ENCODE assay signal across 17 cellular contexts in the genomic region with DNA sequence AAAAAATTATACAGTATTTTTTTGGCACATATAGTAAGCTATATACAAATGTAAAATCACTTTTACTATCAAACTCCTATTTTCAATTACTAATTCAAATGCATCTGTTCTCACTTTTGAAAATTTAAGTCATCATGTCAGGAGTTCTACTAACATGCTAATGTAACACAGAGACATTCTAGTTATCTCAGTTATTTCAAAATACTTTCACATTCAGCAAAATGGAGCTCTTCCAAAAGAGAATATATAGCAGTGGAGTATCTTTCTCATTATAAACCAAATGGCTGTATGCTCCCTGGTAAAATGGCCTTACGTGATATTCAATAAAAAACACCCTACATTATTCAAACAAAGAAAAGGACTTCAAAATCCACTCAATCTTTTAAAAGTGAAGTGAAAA. TPM values are rescaled to one million over a fixed set of nuclear protein-coding genes. Genes with fewer than 3 reads are reported as not detected.
DNase-seq lines count a peak whose midpoint lies in the region; ATAC-seq, FAIRE-seq and TF ChIP-seq lines count a peak whose summit lies in the region.
"Had no signal": no experiment of that assay in that cellular context is flagged by ENCODE, and none has a peak within 500 bp of the region (broad histone marks: within the 10 kb centered on the region; RNA-seq: fewer than 3 reads in every experiment).

No MANE protein-coding gene starts in this region.

- WGBS in small intestine, 3 donors, result 100% methylated on average over 1 of the region's 1 CpG

- no peaks in the 10 kb centered on the region for H3K9me3 ChIP-seq in small intestine (ENCODE audit: control insufficient read depth, low read depth)
- H3K9me3 ChIP-seq: MG63 had no signal

- H3K36me3 ChIP-seq in small intestine (ENCODE audit: control insufficient read depth in 2 of 2, insufficient read depth in 2 of 2, low read length in 2 of 2), result peaks cover 2 to 13% of the 10 kb centered on the region in 2 donors

- FAIRE-seq in small intestine (lab: Jason Lieb, UNC), result peak; percentile 30
- FAIRE-seq: H54 had no signal

- H3K4me1 ChIP-seq in small intestine (ENCODE audit: control insufficient read depth in 2 of 2, insufficient read depth in 1 of 2, low read depth in 1 of 2, low read length in 1 of 2), result peaks cover 0 to 3% of the 10 kb centered on the region in 2 donors

- H3K4me3 Mint-ChIP-seq in chondrocyte (ENCODE audit: unreplicated experiment), result no peak overlapping the region

- H3K9me3 Mint-ChIP-seq in chondrocyte (ENCODE audit: low read depth), result no peaks in the 10 kb centered on the region

- peak overlapping the region; percentile 53 for H3K27ac Mint-ChIP-seq in chondrocyte (ENCODE audit: unreplicated experiment)

- H3K36me3 Mint-ChIP-seq in chondrocyte (ENCODE audit: low read depth), result peaks cover 10% of the 10 kb centered on the region

- H3K4me1 Mint-ChIP-seq in chondrocyte (ENCODE audit: low read depth), result peaks cover 32% of the 10 kb centered on the region

- no peaks in the 10 kb centered on the region for H3K27me3 Mint-ChIP-seq in chondrocyte (ENCODE audit: low read depth)

- H3K27ac ChIP-seq in small intestine (ENCODE audit: low read depth in 1 of 2, low read length in 1 of 2), result no peak overlapping the region
- H3K27ac ChIP-seq: PC-9 had no signal

- ATAC-seq in HG02678 (IDR thresholded peaks at IDR 0.05; ENCODE audit: unreplicated experiment), result no peak

- TF ChIP-seq CTCF in AG10803 (conservative IDR thresholded peaks at IDR 0.05; ENCODE audit: low read length) (no peak), chondrocyte (IDR thresholded peaks at IDR 0.05) (no peak)

- H3K27me3 ChIP-seq in small intestine (ENCODE audit: control insufficient read depth in 2 of 2, insufficient read depth in 2 of 2, low read length in 2 of 2), result no peaks in the 10 kb centered on the region
- H3K27me3 ChIP-seq: MG63 had no signal

- DNase-seq in AG10803 (ENCODE audit: low read depth) (peak; percentile 8), chondrocyte (ENCODE audit: low spot score) (no peak), globus pallidus (ENCODE audit: low spot score) (peak; percentile 42), small intestine (no peak), anterior cingulate cortex (lab: John Stamatoyannopoulos, UW) (no peak), cortex of kidney (lab: John Stamatoyannopoulos, UW) (no peak), COR-L47 (lab: John Stamatoyannopoulos, UW) (no peak)
- DNase-seq: AML-193, DMS79, MG63, NCI-H1105 treated with DMSO at 0.1 percent for 48 hours, NCI-H187, NCI-H446 treated with DMSO at 0.1 percent for 48 hours, NCI-H748 treated with DMSO at 0.1 percent for 48 hours, PC-9 had no signal

- H3K4me3 ChIP-seq in AG10803 (ENCODE audit: low read length) (no peak overlapping the region), small intestine (ENCODE audit: low read depth in 1 of 2, low read length in 2 of 2) (no peak overlapping the region)
- H3K4me3 ChIP-seq: MG63, PC-9 had no signal

RNA-seq across cellular contexts. Expression of a gene that starts 42.3 kb away (rescaled TPM):
- total RNA-seq in chondrocyte, result 43.9 to 46.8 TPM (median 46.0 TPM) in 3 replicates
- polyA plus RNA-seq in small intestine, result 10 to 100 TPM in 2 of 3 donors, 1 to 10 TPM in 1; 7.4 to 20.3 (median 10.8) TPM

Comparison
In these comparisons a context has a peak if more than half of its experiments do, and no peak if none do; other contexts are left out.
1. DNase-seq: peak in AG10803 (single experiment) and globus pallidus (single experiment); none in chondrocyte (single experiment), small intestine (single experiment), anterior cingulate cortex (0 of 58), cortex of kidney (single experiment) and COR-L47 (single experiment).